Comparison of ENCODE assay signal across 18 cellular contexts in genomic region chr1:155897746-155898145, GRCh38. TPM values are rescaled to one million over a fixed set of nuclear protein-coding genes. Genes with fewer than 3 reads are reported as not detected.
"Had no signal": no experiment of that assay in that cellular context is flagged by ENCODE, and none has a peak within 500 bp of the region (broad histone marks: within the 10 kb centered on the region; RNA-seq: fewer than 3 reads in every experiment).

No MANE protein-coding gene starts in this region.

- H3K4me3 ChIP-seq: colonic mucosa, esophagus muscularis mucosa, pancreas, stomach, testis, upper lobe of right lung had no signal

- H3K27ac ChIP-seq: colonic mucosa, esophagus muscularis mucosa, foreskin keratinocyte, pancreas, stomach, upper lobe of right lung had no signal

- H3K4me1 ChIP-seq: colonic mucosa, testis had no signal

- H3K27ac Mint-ChIP-seq: activated CD4-positive, alpha-beta T cell treated with anti-CD3 and anti-CD28 coated beads, Interleukin-2, amount 10 ng/mL, durations not matched to agents 7 days and 5 days; WTC11 had no signal

- H3K4me3 Mint-ChIP-seq: activated CD4-positive, alpha-beta T cell treated with anti-CD3 and anti-CD28 coated beads, Interleukin-2, amount 10 ng/mL, durations not matched to agents 7 days and 5 days; T-cell; WTC11 had no signal

- H3K4me1 Mint-ChIP-seq: WTC11 had no signal

- H3K9me3 Mint-ChIP-seq: activated CD4-positive, alpha-beta T cell treated with anti-CD3 and anti-CD28 coated beads, Interleukin-2, amount 10 ng/mL, durations not matched to agents 7 days and 5 days; T-cell; WTC11 had no signal

- ATAC-seq: foreskin keratinocyte, pancreas, sciatic nerve, T-cell, upper lobe of right lung, WTC11 had no signal

- H3K27me3 Mint-ChIP-seq: activated CD4-positive, alpha-beta T cell treated with anti-CD3 and anti-CD28 coated beads, Interleukin-2, amount 10 ng/mL, durations not matched to agents 7 days and 5 days; T-cell had no signal

- DNase-seq: activated CD4-positive, alpha-beta T cell treated with anti-CD3 and anti-CD28 coated beads, Interleukin-2, amount 10 ng/mL, durations not matched to agents 7 days and 5 days; activated gamma-delta T cell treated with Interleukin-2 at 50 U/mL for 16 hours; activated T-cell treated with anti-CD3 and anti-CD28 coated beads, Interleukin-2, amount 50 U/mL, for 48 hours; caudate nucleus; colonic mucosa; foreskin keratinocyte; midbrain; pancreas; stomach; T-cell; testis; upper lobe of right lung had no signal

- H3K9me3 ChIP-seq: colonic mucosa, esophagus muscularis mucosa, pancreas, stomach, testis, upper lobe of right lung had no signal

RNA-seq across cellular contexts. Expression of gene RXFP4, which starts 43.7 kb away (rescaled TPM):
- total RNA-seq: activated CD4-positive, alpha-beta T cell treated with anti-CD3 and anti-CD28 coated beads, Interleukin-2, amount 10 ng/mL, durations not matched to agents 7 days and 5 days; esophagus muscularis mucosa; foreskin keratinocyte; liver; myocyte; sciatic nerve; SK-MEL-5; T-cell; upper lobe of right lung; WTC11 had no signal
- polyA plus RNA-seq: foreskin keratinocyte, liver, stomach had no signal
